22 cellular contexts compared by ENCODE assay signal in the genomic region with DNA sequence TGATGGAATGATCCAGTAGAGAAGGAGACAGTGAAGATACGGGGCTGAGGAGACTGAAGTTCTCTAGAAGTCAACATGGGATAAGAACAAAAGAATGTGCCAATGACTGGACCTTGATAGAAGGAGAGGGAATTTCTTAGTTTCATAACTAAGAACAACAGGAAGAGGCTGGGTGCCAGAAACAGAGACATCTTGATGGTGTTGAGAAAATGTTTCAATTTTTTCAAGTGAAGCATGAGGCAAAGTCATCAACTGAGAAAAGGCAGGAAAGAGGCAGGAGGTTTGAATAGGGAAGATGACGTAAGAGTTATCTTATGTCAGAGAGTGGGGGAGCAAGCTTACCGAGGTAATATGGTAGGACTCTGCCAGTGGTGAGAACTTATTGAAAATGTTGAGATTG.
"Had no signal": no experiment of that assay in that cellular context is flagged by ENCODE, and none has a peak within 500 bp of the region (broad histone marks: within the 10 kb centered on the region; RNA-seq: fewer than 3 reads in every experiment).

No MANE protein-coding gene starts in this region.

- H3K27ac Mint-ChIP-seq: endodermal cell; mesothelial cell of epicardium; natural killer cell; progenitor cell of endocrine pancreas; stimulated activated effector memory CD8-positive, alpha-beta T cell treated with anti-CD3 and anti-CD28 coated beads, Interleukin-12 subunit alpha, Interleukin-12 subunit beta, amount 100 ng/mL, for 72 hours; stimulated activated naive CD8-positive, alpha-beta T cell treated with anti-CD3 and anti-CD28 coated beads, Interleukin-15, Interleukin-2, amounts not matched to agents 100 ng/mL and 50 ng/mL, for 24 hours had no signal

- H3K9me3 ChIP-seq: gastroesophageal sphincter, pancreas, tibial artery, upper lobe of left lung, uterus had no signal

- H3K36me3 Mint-ChIP-seq: mesothelial cell of epicardium; natural killer cell; stimulated activated effector memory CD8-positive, alpha-beta T cell treated with anti-CD3 and anti-CD28 coated beads, Interleukin-12 subunit alpha, Interleukin-12 subunit beta, amount 100 ng/mL, for 72 hours had no signal

- H3K4me1 ChIP-seq: gastroesophageal sphincter, tibial artery, upper lobe of left lung, uterus had no signal

- H3K4me3 Mint-ChIP-seq: endodermal cell; mesothelial cell of epicardium; natural killer cell; neural crest cell; stimulated activated effector memory CD8-positive, alpha-beta T cell treated with anti-CD3 and anti-CD28 coated beads, Interleukin-12 subunit alpha, Interleukin-12 subunit beta, amount 100 ng/mL, for 72 hours; stimulated activated naive CD8-positive, alpha-beta T cell treated with anti-CD3 and anti-CD28 coated beads, Interleukin-15, Interleukin-2, amounts not matched to agents 100 ng/mL and 50 ng/mL, for 24 hours had no signal

- H3K27me3 ChIP-seq: gastroesophageal sphincter, pancreas, tibial artery, upper lobe of left lung, uterus had no signal

- H3K27ac ChIP-seq: coronary artery, gastroesophageal sphincter, pancreas, tibial artery, upper lobe of left lung, uterus had no signal

- H3K4me1 Mint-ChIP-seq: natural killer cell; neural crest cell; stimulated activated effector memory CD8-positive, alpha-beta T cell treated with anti-CD3 and anti-CD28 coated beads, Interleukin-12 subunit alpha, Interleukin-12 subunit beta, amount 100 ng/mL, for 72 hours had no signal

- H3K36me3 ChIP-seq: gastroesophageal sphincter, pancreas, tibial artery, upper lobe of left lung, uterus had no signal

- H3K9me3 Mint-ChIP-seq: endodermal cell; mesothelial cell of epicardium; neural crest cell; stimulated activated effector memory CD8-positive, alpha-beta T cell treated with anti-CD3 and anti-CD28 coated beads, Interleukin-12 subunit alpha, Interleukin-12 subunit beta, amount 100 ng/mL, for 72 hours; stimulated activated naive CD8-positive, alpha-beta T cell treated with anti-CD3 and anti-CD28 coated beads, Interleukin-15, Interleukin-2, amounts not matched to agents 100 ng/mL and 50 ng/mL, for 24 hours had no signal

- H3K27me3 Mint-ChIP-seq: progenitor cell of endocrine pancreas; stimulated activated naive CD8-positive, alpha-beta T cell treated with anti-CD3 and anti-CD28 coated beads, Interleukin-15, Interleukin-2, amounts not matched to agents 100 ng/mL and 50 ng/mL, for 24 hours had no signal

- ATAC-seq: gastroesophageal sphincter; left lobe of liver; natural killer cell; pancreas; right cardiac atrium; stimulated activated effector memory CD8-positive, alpha-beta T cell treated with anti-CD3 and anti-CD28 coated beads, Interleukin-12 subunit alpha, Interleukin-12 subunit beta, amount 100 ng/mL, for 72 hours had no signal

- H3K4me3 ChIP-seq: coronary artery, gastroesophageal sphincter, pancreas, smooth muscle cell, tibial artery, upper lobe of left lung, uterus had no signal

- H3K4me2 ChIP-seq: smooth muscle cell had no signal

- DNase-seq: effector CD4-positive, alpha-beta T cell; endodermal cell; erythroblast; glutamatergic neuron; islet precursor cell; natural killer cell; pancreas; right cardiac atrium; stimulated activated CD4-positive, alpha-beta T cell treated with anti-CD3 and anti-CD28 coated beads, Interleukin-4, amount 100 ng/mL, for 1 hour; stimulated activated CD8-positive, alpha-beta memory T cell treated with anti-CD3 and anti-CD28 coated beads, Interleukin-4, amount 100 ng/mL, for 48 hours; tibial artery; upper lobe of left lung; uterus had no signal
